14 cellular contexts compared by ENCODE assay signal in the genomic region with DNA sequence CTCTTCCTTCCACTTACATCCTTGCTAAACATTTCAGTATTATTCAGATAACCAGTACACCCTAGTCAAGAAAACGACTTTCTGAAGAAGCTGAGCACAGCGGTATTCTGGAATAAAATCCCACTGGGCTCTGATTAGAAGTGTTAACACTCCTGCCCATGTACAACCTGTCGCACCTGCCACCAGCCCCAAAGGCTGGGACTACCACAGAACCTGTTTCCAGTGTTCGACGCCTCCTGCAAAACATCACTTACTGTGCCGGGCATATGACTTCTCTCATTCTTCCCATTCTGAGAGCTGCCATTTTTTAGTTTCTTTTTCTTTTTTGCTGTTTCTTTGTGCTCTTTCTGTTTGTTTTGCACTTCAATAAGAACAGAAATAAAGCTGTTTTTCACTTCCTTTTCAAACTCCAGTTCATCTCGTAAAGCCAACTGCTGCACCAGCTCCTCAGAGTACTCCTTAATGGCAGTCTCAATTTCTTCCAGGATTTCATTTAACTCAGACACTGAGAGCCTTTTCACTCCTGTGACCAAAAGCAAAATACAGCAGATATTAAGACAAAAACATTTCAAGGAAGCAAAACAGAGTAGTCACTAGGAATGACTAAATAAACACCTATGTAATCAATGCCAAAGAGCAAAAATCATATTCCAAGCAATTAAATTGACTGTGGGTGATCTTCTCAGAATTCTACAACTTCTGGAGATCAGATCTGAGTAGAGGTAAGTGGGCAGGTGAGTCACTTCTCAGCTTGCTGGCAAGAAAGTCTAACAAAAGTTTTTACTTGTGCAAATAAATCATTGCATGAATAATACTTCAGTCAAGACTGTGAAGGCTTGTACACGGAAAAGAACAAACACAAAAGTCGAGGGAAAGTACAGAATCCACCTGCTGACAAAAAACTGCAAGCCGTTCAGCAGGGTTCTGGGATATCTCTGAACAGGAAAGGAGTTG. TPM values are rescaled to one million over a fixed set of nuclear protein-coding genes. Genes with fewer than 3 reads are reported as not detected.
DNase-seq lines count a peak whose midpoint lies in the region; ATAC-seq and TF ChIP-seq lines count a peak whose summit lies in the region.
"Had no signal": no experiment of that assay in that cellular context is flagged by ENCODE, and none has a peak within 500 bp of the region (broad histone marks: within the 10 kb centered on the region; RNA-seq: fewer than 3 reads in every experiment).

No MANE protein-coding gene starts in this region.

- peak overlapping the region; percentile 36 for H3K4me2 ChIP-seq in PC-9
- H3K4me2 ChIP-seq: BLaER1 had no signal

- peak overlapping the region; percentile 12 to 36 for H3K27ac Mint-ChIP-seq in activated naive CD4-positive, alpha-beta T cell treated with anti-CD3 and anti-CD28 coated beads, Interleukin-2, amount 50 U/mL, for 72 hours
- peak overlapping the region; percentile 69 for H3K27ac Mint-ChIP-seq in type B pancreatic cell

- H3K9me3 ChIP-seq in PC-9 (ENCODE audit: insufficient read depth, low read depth), result no peaks in the 10 kb centered on the region
- H3K9me3 ChIP-seq: BLaER1 had no signal

- intact Hi-C loops in PC-9 (cut with micrococcal nuclease; ENCODE audit: unreplicated experiment), result no loop called here

- peaks cover 22 to 27% of the 10 kb centered on the region in 2 donors for H3K36me3 Mint-ChIP-seq in activated naive CD4-positive, alpha-beta T cell treated with anti-CD3 and anti-CD28 coated beads, Interleukin-2, amount 50 U/mL, for 72 hours
- H3K36me3 Mint-ChIP-seq in type B pancreatic cell, result peaks cover 69% of the 10 kb centered on the region

- H3F3A ChIP-seq in PC-9 (ENCODE audit: insufficient read depth, low read depth), result peaks cover 21% of the 10 kb centered on the region

- BruUV-seq in PC-9 (replicated peaks; lab: Mats Ljungman, UMichigan), result TSS peak; percentile 6

- no peaks in the 10 kb centered on the region for H3K9me2 ChIP-seq in PC-9 (ENCODE audit: insufficient read depth)

- CTCF ChIA-PET in PC-9 (lab: Charles Lee), result no interaction called here

- H3K4me1 ChIP-seq in PC-9 (replicated peaks; ENCODE audit: insufficient read depth), result peaks cover 26% of the 10 kb centered on the region
- H3K4me1 ChIP-seq in foreskin keratinocyte, result no peaks in the 10 kb centered on the region
- H3K4me1 ChIP-seq: BLaER1 had no signal

- H3K4me3 Mint-ChIP-seq in type B pancreatic cell, result no peak overlapping the region

- no peak overlapping the region for H3K4me3 ChIP-seq in PC-9
- H3K4me3 ChIP-seq: BLaER1, cardiac muscle cell had no signal

- H3K9me3 Mint-ChIP-seq in activated naive CD4-positive, alpha-beta T cell treated with anti-CD3 and anti-CD28 coated beads, Interleukin-2, amount 50 U/mL, for 72 hours, result no peaks in the 10 kb centered on the region
- no peaks in the 10 kb centered on the region for H3K9me3 Mint-ChIP-seq in type B pancreatic cell

- H3K27me3 Mint-ChIP-seq in type B pancreatic cell, result no peaks in the 10 kb centered on the region

- POLR2A ChIA-PET in PC-9 (lab: Charles Lee; ENCODE audit: unreplicated experiment), result no interaction called here

- no peak for TF ChIP-seq CTCF in PC-9 (conservative IDR thresholded peaks at IDR 0.05)
- TF ChIP-seq CTCF in foreskin keratinocyte (conservative IDR thresholded peaks at IDR 0.05), result no peak
- no peak for TF ChIP-seq CTCF in type B pancreatic cell (conservative IDR thresholded peaks at IDR 0.05)

- H3K27me3 ChIP-seq in PC-9 (ENCODE audit: insufficient read depth, low read depth), result no peaks in the 10 kb centered on the region
- H3K27me3 ChIP-seq in foreskin keratinocyte, result no peaks in the 10 kb centered on the region
- H3K27me3 ChIP-seq: BLaER1, cardiac muscle cell had no signal

- H3K36me3 ChIP-seq in PC-9 (ENCODE audit: low read depth), result peaks cover 63% of the 10 kb centered on the region

- H2AFZ ChIP-seq in PC-9, result no peak overlapping the region

- no peaks in the 10 kb centered on the region for H3K4me1 Mint-ChIP-seq in type B pancreatic cell (ENCODE audit: unreplicated experiment)

- no peaks in the 10 kb centered on the region for H3K79me2 ChIP-seq in PC-9 (ENCODE audit: low read depth)

- peak; percentile 16 to 84 for ATAC-seq in activated naive CD4-positive, alpha-beta T cell treated with anti-CD3 and anti-CD28 coated beads, Interleukin-2, amount 50 U/mL, for 72 hours
- peak; percentile 96 for ATAC-seq in foreskin keratinocyte
- no peak for ATAC-seq in HG02885 (IDR thresholded peaks at IDR 0.05; ENCODE audit: poor library complexity, unreplicated experiment)

- H4K20me1 ChIP-seq in PC-9 (ENCODE audit: insufficient read depth), result no peaks in the 10 kb centered on the region
- H4K20me1 ChIP-seq: BLaER1 had no signal

- H3K27ac ChIP-seq in PC-9, result peak overlapping the region; percentile 62
- H3K27ac ChIP-seq in foreskin keratinocyte, result no peak overlapping the region
- H3K27ac ChIP-seq: BLaER1, cardiac muscle cell had no signal

- DNase-seq in activated naive CD4-positive, alpha-beta T cell treated with anti-CD3 and anti-CD28 coated beads, Interleukin-2, amount 50 U/mL, for 72 hours (ENCODE audit: low spot score in 2 of 2), result no peak
- DNase-seq in activated naive CD4-positive, alpha-beta T cell treated with Interleukin-2 at 50 U/mL for 16 hours, result no peak
- DNase-seq in PC-9, result peak in 1 of 2 experiments; percentile 95
- DNase-seq in foreskin keratinocyte, result peak; percentile 60 to 65
- no peak for DNase-seq in type B pancreatic cell (ENCODE audit: extremely low spot score, unreplicated experiment)
- DNase-seq in Ammon's horn (ENCODE audit: low spot score), result no peak
- no peak for DNase-seq in AG08396 (ENCODE audit: low spot score)
- DNase-seq: hypothalamus; NCI-H446 treated with DMSO at 0.1 percent for 48 hours; posterior cingulate gyrus; stimulated activated naive CD4-positive, alpha-beta T cell had no signal

RNA-seq across cellular contexts. Expression of a gene that starts 19.3 kb away (rescaled TPM):
- total RNA-seq in activated naive CD4-positive, alpha-beta T cell treated with anti-CD3 and anti-CD28 coated beads, Interleukin-2, amount 50 U/mL, for 72 hours, result 10 to 100 TPM in 1 of 2 donors, 1 to 10 TPM in 1; 8.2 to 14.9 TPM
- 33.9 and 36.1 TPM in 2 replicates for total RNA-seq in PC-9 (2021)
- 36.5 and 43.1 TPM in 2 replicates for total RNA-seq in foreskin keratinocyte
- 20.2 and 24.6 TPM in 2 replicates for polyA plus RNA-seq in foreskin keratinocyte
- 29.9 and 34.4 TPM in 2 replicates for total RNA-seq in type B pancreatic cell (ENCODE audit: low replicate concordance)

Comparison
In these comparisons a context has a peak if more than half of its experiments do, and no peak if none do; other contexts are left out.
1. DNase-seq: peak in foreskin keratinocyte (2 of 2); none in activated naive CD4-positive, alpha-beta T cell treated with anti-CD3 and anti-CD28 coated beads, Interleukin-2, amount 50 U/mL, for 72 hours (0 of 2), activated naive CD4-positive, alpha-beta T cell treated with Interleukin-2 at 50 U/mL for 16 hours (single experiment), type B pancreatic cell (single experiment), Ammon's horn (single experiment) and AG08396 (single experiment).